In genomic region chr6:165663736-165664552, GRCh38 we compare ENCODE assay signal across 1 cellular context.
TF ChIP-seq lines count a peak whose summit lies in the region.

No MANE protein-coding gene starts in this region.

TF ChIP-seq in HEK293, 187 proteins besides CTCF, POLR2A, EP300 and RAD21 (continued from another document and continues in another):
- TF ChIP-seq ZNF274 (IDR thresholded peaks at IDR 0.05; ENCODE audit: low read length): no peak
- no peak for TF ChIP-seq ZNF274 (tag by site-specific recombination; IDR thresholded peaks at IDR 0.05; ENCODE audit: borderline replicate concordance)
- TF ChIP-seq ZNF155 (tag by site-specific recombination; IDR thresholded peaks at IDR 0.05): no peak
- no peak for TF ChIP-seq ATF2 (tag by site-specific recombination; IDR thresholded peaks at IDR 0.05; ENCODE audit: low read depth)
- TF ChIP-seq PRDM4 (tag by site-specific recombination; IDR thresholded peaks at IDR 0.05): no peak
- TF ChIP-seq ZNF114 (tag by site-specific recombination; IDR thresholded peaks at IDR 0.05): no peak
- TF ChIP-seq ZBTB21 (tag by site-specific recombination; IDR thresholded peaks at IDR 0.05): no peak
- TF ChIP-seq YY1 (tag by site-specific recombination; IDR thresholded peaks at IDR 0.05): peak; percentile 74
- TF ChIP-seq ZNF416 (tag by site-specific recombination; IDR thresholded peaks at IDR 0.05): no peak
- no peak; the same call in 1 of the 2 replicates for TF ChIP-seq KLF1 (tag by site-specific recombination; IDR thresholded peaks at IDR 0.05)
- no peak for TF ChIP-seq ZNF521 (tag by site-specific recombination; IDR thresholded peaks at IDR 0.05)
- no peak for TF ChIP-seq ZNF350 (tag by site-specific recombination; IDR thresholded peaks at IDR 0.05)
- TF ChIP-seq REST (tag by site-specific recombination; IDR thresholded peaks at IDR 0.05): 0 out of 2 replicates have a peak, but pooled peaks have one; percentile 10
- 0 out of 2 replicates have a peak, but pooled peaks have one; percentile 27 for TF ChIP-seq ZNF391 (tag by site-specific recombination; IDR thresholded peaks at IDR 0.05; ENCODE audit: borderline replicate concordance, low read depth)
- TF ChIP-seq ZNF639 (tag by site-specific recombination; IDR thresholded peaks at IDR 0.05): no peak; the same call in 1 of the 2 replicates
- TF ChIP-seq ZNF112 (tag by site-specific recombination; IDR thresholded peaks at IDR 0.05): no peak
- TF ChIP-seq ZBTB6 (tag by site-specific recombination; IDR thresholded peaks at IDR 0.05): no peak
- TF ChIP-seq ZNF362 (tag by site-specific recombination; IDR thresholded peaks at IDR 0.05): no peak
- no peak for TF ChIP-seq ZNF449 (tag by site-specific recombination; IDR thresholded peaks at IDR 0.05)
- no peak for TF ChIP-seq ZNF558 (tag by site-specific recombination; IDR thresholded peaks at IDR 0.05)
- TF ChIP-seq ZNF791 (tag by site-specific recombination; IDR thresholded peaks at IDR 0.05): no peak
- TF ChIP-seq KLF10 (tag by site-specific recombination; IDR thresholded peaks at IDR 0.05): no peak
- TF ChIP-seq ZFP69B (tag by site-specific recombination; IDR thresholded peaks at IDR 0.05): no peak
- peak; percentile 67 for TF ChIP-seq KLF16 (tag by site-specific recombination; IDR thresholded peaks at IDR 0.05)
- no peak for TF ChIP-seq GLIS1 (tag by site-specific recombination; IDR thresholded peaks at IDR 0.05)
- TF ChIP-seq ZNF211 (tag by site-specific recombination; IDR thresholded peaks at IDR 0.05; ENCODE audit: low read depth): no peak
- no peak for TF ChIP-seq ZNF426 (tag by site-specific recombination; IDR thresholded peaks at IDR 0.05)
- TF ChIP-seq ZSCAN18 (tag by site-specific recombination; IDR thresholded peaks at IDR 0.05): no peak
- no peak; the same call in 1 of the 2 replicates for TF ChIP-seq ZNF561 (tag by site-specific recombination; IDR thresholded peaks at IDR 0.05; ENCODE audit: borderline replicate concordance)
- peak; percentile 43; the same call in 1 of the 2 replicates for TF ChIP-seq ZBTB48 (tag by site-specific recombination; IDR thresholded peaks at IDR 0.05)
- TF ChIP-seq ZNF776 (tag by site-specific recombination; IDR thresholded peaks at IDR 0.05; ENCODE audit: borderline replicate concordance): no peak
- TF ChIP-seq ZNF202 (tag by site-specific recombination; IDR thresholded peaks at IDR 0.05; ENCODE audit: borderline replicate concordance): no peak
- TF ChIP-seq ZNF175 (tag by site-specific recombination; IDR thresholded peaks at IDR 0.05): no peak
- no peak for TF ChIP-seq ZNF571 (tag by site-specific recombination; IDR thresholded peaks at IDR 0.05)
- TF ChIP-seq ZNF544 (tag by site-specific recombination; IDR thresholded peaks at IDR 0.05): no peak
- peak; percentile 27; the same call in 1 of the 2 replicates for TF ChIP-seq SP3 (tag by site-specific recombination; IDR thresholded peaks at IDR 0.05)
- peak; percentile 83 for TF ChIP-seq ZNF2 (tag by site-specific recombination; IDR thresholded peaks at IDR 0.05)
- peak; percentile 83 for TF ChIP-seq OSR2 (tag by site-specific recombination; IDR thresholded peaks at IDR 0.05)
- TF ChIP-seq ZNF10 (tag by site-specific recombination; IDR thresholded peaks at IDR 0.05): peak; percentile 41; the same call in 1 of the 2 replicates
- TF ChIP-seq ZNF148 (tag by site-specific recombination; IDR thresholded peaks at IDR 0.05; ENCODE audit: borderline replicate concordance): no peak
- TF ChIP-seq ZBTB8A (tag by site-specific recombination; IDR thresholded peaks at IDR 0.05): peak; percentile 87
- no peak for TF ChIP-seq ZNF747 (tag by site-specific recombination; IDR thresholded peaks at IDR 0.05)
- TF ChIP-seq ZNF488 (tag by site-specific recombination; IDR thresholded peaks at IDR 0.05): no peak
- TF ChIP-seq ZSCAN5A (tag by site-specific recombination; IDR thresholded peaks at IDR 0.05): 0 out of 2 replicates have a peak, but pooled peaks have one; percentile 51
- no peak for TF ChIP-seq ZNF530 (tag by site-specific recombination; IDR thresholded peaks at IDR 0.05; ENCODE audit: low read depth)
- no peak for TF ChIP-seq ZNF433 (tag by site-specific recombination; IDR thresholded peaks at IDR 0.05; ENCODE audit: low read depth)
